1 cellular context compared by ENCODE assay signal in the genomic region with DNA sequence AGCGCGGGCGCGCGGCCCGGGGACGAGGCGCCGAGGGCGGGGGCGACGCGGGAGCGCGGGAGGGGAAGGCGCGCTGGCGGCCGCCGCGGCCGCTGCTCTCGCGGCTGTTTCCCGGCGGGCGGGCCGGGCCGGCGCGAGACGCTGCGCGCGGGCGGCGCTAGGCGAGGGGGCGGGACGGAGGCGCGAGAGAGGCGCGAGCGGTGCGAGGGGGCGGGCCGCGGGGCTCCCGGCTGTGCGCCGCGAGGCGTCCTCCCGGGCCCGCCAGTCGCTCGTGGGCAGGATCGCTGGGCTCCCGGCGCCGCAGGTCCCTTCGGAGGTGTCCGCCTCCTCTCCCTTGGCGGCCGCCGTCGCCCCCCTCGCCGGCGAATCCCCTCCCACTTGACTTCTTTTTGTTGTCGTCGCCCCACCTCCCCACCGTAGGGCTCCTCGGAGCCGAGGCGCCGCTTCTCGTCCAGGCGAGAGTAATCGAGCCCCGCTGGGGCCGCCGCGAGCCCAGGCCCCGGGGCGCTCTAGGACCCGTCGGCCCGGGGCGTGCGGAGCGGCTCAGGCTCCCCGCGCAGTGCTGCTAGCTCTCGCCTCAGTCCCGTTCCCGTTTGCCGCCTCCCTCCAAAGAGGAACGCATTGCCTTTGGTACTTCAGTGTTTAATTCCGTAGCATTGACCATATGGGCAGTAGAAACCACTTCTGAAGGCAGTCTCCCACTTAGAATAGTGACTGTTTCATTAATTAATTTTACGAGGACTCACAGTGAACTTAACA.
A peak's percentile ranks its signal among the peaks of the same experiment; 100 is the strongest.
TF ChIP-seq lines count a peak whose summit lies in the region.

A gene (minus strand): TSS at position 110 of the 759 bp plus-strand sequence. CDS start 330 bp downstream, outside the sequence.

TF ChIP-seq in HepG2, 621 proteins besides CTCF, POLR2A, EP300 and RAD21 (continued from another document and continues in another):
- TF ChIP-seq, protein P1, sequence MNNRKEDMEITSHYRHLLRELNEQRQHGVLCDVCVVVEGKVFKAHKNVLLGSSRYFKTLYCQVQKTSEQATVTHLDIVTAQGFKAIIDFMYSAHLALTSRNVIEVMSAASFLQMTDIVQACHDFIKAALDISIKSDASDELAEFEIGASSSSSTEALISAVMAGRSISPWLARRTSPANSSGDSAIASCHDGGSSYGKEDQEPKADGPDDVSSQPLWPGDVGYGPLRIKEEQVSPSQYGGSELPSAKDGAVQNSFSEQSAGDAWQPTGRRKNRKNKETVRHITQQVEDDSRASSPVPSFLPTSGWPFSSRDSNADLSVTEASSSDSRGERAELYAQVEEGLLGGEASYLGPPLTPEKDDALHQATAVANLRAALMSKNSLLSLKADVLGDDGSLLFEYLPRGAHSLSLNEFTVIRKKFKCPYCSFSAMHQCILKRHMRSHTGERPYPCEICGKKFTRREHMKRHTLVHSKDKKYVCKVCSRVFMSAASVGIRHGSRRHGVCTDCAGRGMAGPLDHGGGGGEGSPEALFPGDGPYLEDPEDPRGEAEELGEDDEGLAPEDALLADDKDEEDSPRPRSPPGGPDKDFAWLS (CRISPR knock-in tag; IDR thresholded peaks at IDR 0.05; ENCODE audit: borderline replicate concordance) = no peak
- TF ChIP-seq, protein P2, sequence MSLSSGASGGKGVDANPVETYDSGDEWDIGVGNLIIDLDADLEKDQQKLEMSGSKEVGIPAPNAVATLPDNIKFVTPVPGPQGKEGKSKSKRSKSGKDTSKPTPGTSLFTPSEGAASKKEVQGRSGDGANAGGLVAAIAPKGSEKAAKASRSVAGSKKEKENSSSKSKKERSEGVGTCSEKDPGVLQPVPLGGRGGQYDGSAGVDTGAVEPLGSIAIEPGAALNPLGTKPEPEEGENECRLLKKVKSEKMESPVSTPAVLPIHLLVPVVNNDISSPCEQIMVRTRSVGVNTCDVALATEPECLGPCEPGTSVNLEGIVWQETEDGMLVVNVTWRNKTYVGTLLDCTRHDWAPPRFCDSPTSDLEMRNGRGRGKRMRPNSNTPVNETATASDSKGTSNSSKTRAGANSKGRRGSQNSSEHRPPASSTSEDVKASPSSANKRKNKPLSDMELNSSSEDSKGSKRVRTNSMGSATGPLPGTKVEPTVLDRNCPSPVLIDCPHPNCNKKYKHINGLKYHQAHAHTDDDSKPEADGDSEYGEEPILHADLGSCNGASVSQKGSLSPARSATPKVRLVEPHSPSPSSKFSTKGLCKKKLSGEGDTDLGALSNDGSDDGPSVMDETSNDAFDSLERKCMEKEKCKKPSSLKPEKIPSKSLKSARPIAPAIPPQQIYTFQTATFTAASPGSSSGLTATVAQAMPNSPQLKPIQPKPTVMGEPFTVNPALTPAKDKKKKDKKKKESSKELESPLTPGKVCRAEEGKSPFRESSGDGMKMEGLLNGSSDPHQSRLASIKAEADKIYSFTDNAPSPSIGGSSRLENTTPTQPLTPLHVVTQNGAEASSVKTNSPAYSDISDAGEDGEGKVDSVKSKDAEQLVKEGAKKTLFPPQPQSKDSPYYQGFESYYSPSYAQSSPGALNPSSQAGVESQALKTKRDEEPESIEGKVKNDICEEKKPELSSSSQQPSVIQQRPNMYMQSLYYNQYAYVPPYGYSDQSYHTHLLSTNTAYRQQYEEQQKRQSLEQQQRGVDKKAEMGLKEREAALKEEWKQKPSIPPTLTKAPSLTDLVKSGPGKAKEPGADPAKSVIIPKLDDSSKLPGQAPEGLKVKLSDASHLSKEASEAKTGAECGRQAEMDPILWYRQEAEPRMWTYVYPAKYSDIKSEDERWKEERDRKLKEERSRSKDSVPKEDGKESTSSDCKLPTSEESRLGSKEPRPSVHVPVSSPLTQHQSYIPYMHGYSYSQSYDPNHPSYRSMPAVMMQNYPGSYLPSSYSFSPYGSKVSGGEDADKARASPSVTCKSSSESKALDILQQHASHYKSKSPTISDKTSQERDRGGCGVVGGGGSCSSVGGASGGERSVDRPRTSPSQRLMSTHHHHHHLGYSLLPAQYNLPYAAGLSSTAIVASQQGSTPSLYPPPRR (CRISPR knock-in tag; IDR thresholded peaks at IDR 0.05; ENCODE audit: borderline replicate concordance) = peak; percentile 72; the same call in 1 of the 2 replicates
- TF ChIP-seq CENPT (CRISPR knock-in tag; IDR thresholded peaks at IDR 0.05; ENCODE audit: low read depth) (no peak), ZMYM2 (CRISPR knock-in tag; IDR thresholded peaks at IDR 0.05) (peak; percentile 39; the same call in 1 of the 2 replicates), MTA1 (CRISPR knock-in tag; IDR thresholded peaks at IDR 0.05; ENCODE audit: borderline replicate concordance) (peak; percentile 92), ZNF563 (CRISPR knock-in tag; IDR thresholded peaks at IDR 0.05) (peak; percentile 90), MIXL1 (CRISPR knock-in tag; IDR thresholded peaks at IDR 0.05) (peak; percentile 60; the same call in 1 of the 2 replicates), KLF11 (CRISPR knock-in tag; IDR thresholded peaks at IDR 0.05) (0 out of 2 replicates have a peak, but pooled peaks have one; percentile 19), ZNF616 (CRISPR knock-in tag; IDR thresholded peaks at IDR 0.05; ENCODE audit: low read depth) (peak; percentile 38; the same call in 1 of the 2 replicates), NFYC (CRISPR knock-in tag; IDR thresholded peaks at IDR 0.05) (no peak), SATB2 (CRISPR knock-in tag; IDR thresholded peaks at IDR 0.05) (0 out of 2 replicates have a peak, but pooled peaks have one; percentile 49), SPEN (CRISPR knock-in tag; IDR thresholded peaks at IDR 0.05; ENCODE audit: low read depth) (peak; percentile 61), ZNF343 (CRISPR knock-in tag; IDR thresholded peaks at IDR 0.05) (peak; percentile 90; the same call in 1 of the 2 replicates), MED13 (CRISPR knock-in tag; IDR thresholded peaks at IDR 0.05) (peak; percentile 92), ZNF761 (CRISPR knock-in tag; conservative IDR thresholded peaks at IDR 0.05) (peak; percentile 92; the same call in 1 of the 2 replicates), HMG20B (CRISPR knock-in tag; conservative IDR thresholded peaks at IDR 0.05) (peak; percentile 50; the same call in 1 of the 2 replicates), NFKBIZ (CRISPR knock-in tag; IDR thresholded peaks at IDR 0.05) (peak; percentile 79; the same call in 1 of the 2 replicates), ZNF12 (CRISPR knock-in tag; IDR thresholded peaks at IDR 0.05) (peak; percentile 75), GLI4 (CRISPR knock-in tag; IDR thresholded peaks at IDR 0.05; ENCODE audit: borderline replicate concordance) (peak; percentile 63; the same call in 1 of the 2 replicates), ZSCAN12 (CRISPR knock-in tag; IDR thresholded peaks at IDR 0.05) (peak; percentile 47; the same call in 1 of the 2 replicates)
- TF ChIP-seq, protein P3, sequence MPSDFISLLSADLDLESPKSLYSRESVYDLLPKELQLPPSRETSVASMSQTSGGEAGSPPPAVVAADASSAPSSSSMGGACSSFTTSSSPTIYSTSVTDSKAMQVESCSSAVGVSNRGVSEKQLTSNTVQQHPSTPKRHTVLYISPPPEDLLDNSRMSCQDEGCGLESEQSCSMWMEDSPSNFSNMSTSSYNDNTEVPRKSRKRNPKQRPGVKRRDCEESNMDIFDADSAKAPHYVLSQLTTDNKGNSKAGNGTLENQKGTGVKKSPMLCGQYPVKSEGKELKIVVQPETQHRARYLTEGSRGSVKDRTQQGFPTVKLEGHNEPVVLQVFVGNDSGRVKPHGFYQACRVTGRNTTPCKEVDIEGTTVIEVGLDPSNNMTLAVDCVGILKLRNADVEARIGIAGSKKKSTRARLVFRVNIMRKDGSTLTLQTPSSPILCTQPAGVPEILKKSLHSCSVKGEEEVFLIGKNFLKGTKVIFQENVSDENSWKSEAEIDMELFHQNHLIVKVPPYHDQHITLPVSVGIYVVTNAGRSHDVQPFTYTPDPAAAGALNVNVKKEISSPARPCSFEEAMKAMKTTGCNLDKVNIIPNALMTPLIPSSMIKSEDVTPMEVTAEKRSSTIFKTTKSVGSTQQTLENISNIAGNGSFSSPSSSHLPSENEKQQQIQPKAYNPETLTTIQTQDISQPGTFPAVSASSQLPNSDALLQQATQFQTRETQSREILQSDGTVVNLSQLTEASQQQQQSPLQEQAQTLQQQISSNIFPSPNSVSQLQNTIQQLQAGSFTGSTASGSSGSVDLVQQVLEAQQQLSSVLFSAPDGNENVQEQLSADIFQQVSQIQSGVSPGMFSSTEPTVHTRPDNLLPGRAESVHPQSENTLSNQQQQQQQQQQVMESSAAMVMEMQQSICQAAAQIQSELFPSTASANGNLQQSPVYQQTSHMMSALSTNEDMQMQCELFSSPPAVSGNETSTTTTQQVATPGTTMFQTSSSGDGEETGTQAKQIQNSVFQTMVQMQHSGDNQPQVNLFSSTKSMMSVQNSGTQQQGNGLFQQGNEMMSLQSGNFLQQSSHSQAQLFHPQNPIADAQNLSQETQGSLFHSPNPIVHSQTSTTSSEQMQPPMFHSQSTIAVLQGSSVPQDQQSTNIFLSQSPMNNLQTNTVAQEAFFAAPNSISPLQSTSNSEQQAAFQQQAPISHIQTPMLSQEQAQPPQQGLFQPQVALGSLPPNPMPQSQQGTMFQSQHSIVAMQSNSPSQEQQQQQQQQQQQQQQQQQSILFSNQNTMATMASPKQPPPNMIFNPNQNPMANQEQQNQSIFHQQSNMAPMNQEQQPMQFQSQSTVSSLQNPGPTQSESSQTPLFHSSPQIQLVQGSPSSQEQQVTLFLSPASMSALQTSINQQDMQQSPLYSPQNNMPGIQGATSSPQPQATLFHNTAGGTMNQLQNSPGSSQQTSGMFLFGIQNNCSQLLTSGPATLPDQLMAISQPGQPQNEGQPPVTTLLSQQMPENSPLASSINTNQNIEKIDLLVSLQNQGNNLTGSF (CRISPR knock-in tag; IDR thresholded peaks at IDR 0.05) = peak; percentile 77; the same call in 1 of the 2 replicates
- TF ChIP-seq, protein P4, sequence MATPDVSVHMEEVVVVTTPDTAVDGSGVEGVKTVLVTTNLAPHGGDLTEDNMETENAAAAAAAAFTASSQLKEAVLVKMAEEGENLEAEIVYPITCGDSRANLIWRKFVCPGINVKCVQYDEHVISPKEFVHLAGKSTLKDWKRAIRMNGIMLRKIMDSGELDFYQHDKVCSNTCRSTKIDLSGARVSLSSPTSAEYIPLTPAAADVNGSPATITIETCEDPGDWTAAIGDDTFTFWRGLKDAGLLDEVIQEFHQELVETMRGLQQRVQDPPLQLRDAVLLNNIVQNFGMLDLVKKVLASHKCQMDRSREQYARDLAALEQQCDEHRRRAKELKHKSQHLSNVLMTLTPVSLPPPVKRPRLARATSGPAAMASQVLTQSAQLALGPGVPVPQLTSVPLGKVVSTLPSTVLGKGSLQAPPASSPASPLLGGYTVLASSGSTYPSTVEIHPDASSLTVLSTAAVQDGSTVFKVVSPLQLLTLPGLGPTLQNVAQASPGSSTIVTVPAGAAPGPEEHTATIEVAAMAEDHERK (CRISPR knock-in tag; IDR thresholded peaks at IDR 0.05; ENCODE audit: low read depth) = peak; percentile 70
- TF ChIP-seq, protein P5, sequence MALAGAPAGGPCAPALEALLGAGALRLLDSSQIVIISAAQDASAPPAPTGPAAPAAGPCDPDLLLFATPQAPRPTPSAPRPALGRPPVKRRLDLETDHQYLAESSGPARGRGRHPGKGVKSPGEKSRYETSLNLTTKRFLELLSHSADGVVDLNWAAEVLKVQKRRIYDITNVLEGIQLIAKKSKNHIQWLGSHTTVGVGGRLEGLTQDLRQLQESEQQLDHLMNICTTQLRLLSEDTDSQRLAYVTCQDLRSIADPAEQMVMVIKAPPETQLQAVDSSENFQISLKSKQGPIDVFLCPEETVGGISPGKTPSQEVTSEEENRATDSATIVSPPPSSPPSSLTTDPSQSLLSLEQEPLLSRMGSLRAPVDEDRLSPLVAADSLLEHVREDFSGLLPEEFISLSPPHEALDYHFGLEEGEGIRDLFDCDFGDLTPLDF (CRISPR knock-in tag; IDR thresholded peaks at IDR 0.05) = peak; percentile 69
- TF ChIP-seq, protein P6, sequence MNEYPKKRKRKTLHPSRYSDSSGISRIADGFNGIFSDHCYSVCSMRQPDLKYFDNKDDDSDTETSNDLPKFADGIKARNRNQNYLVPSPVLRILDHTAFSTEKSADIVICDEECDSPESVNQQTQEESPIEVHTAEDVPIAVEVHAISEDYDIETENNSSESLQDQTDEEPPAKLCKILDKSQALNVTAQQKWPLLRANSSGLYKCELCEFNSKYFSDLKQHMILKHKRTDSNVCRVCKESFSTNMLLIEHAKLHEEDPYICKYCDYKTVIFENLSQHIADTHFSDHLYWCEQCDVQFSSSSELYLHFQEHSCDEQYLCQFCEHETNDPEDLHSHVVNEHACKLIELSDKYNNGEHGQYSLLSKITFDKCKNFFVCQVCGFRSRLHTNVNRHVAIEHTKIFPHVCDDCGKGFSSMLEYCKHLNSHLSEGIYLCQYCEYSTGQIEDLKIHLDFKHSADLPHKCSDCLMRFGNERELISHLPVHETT (CRISPR knock-in tag; conservative IDR thresholded peaks at IDR 0.05) = peak; percentile 90; the same call in 1 of the 2 replicates
- TF ChIP-seq, protein P7, sequence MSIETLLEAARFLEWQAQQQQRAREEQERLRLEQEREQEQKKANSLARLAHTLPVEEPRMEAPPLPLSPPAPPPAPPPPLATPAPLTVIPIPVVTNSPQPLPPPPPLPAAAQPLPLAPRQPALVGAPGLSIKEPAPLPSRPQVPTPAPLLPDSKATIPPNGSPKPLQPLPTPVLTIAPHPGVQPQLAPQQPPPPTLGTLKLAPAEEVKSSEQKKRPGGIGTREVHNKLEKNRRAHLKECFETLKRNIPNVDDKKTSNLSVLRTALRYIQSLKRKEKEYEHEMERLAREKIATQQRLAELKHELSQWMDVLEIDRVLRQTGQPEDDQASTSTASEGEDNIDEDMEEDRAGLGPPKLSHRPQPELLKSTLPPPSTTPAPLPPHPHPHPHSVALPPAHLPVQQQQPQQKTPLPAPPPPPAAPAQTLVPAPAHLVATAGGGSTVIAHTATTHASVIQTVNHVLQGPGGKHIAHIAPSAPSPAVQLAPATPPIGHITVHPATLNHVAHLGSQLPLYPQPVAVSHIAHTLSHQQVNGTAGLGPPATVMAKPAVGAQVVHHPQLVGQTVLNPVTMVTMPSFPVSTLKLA (IDR thresholded peaks at IDR 0.05) = peak; percentile 29; the same call in 1 of the 2 replicates
- TF ChIP-seq, protein P8, sequence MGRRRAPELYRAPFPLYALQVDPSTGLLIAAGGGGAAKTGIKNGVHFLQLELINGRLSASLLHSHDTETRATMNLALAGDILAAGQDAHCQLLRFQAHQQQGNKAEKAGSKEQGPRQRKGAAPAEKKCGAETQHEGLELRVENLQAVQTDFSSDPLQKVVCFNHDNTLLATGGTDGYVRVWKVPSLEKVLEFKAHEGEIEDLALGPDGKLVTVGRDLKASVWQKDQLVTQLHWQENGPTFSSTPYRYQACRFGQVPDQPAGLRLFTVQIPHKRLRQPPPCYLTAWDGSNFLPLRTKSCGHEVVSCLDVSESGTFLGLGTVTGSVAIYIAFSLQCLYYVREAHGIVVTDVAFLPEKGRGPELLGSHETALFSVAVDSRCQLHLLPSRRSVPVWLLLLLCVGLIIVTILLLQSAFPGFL (CRISPR knock-in tag; IDR thresholded peaks at IDR 0.05) = 0 out of 2 replicates have a peak, but pooled peaks have one; percentile 37
- TF ChIP-seq, protein P9, sequence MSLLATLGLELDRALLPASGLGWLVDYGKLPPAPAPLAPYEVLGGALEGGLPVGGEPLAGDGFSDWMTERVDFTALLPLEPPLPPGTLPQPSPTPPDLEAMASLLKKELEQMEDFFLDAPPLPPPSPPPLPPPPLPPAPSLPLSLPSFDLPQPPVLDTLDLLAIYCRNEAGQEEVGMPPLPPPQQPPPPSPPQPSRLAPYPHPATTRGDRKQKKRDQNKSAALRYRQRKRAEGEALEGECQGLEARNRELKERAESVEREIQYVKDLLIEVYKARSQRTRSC (CRISPR knock-in tag; IDR thresholded peaks at IDR 0.05; ENCODE audit: low read depth) = no peak
- TF ChIP-seq, protein P10, sequence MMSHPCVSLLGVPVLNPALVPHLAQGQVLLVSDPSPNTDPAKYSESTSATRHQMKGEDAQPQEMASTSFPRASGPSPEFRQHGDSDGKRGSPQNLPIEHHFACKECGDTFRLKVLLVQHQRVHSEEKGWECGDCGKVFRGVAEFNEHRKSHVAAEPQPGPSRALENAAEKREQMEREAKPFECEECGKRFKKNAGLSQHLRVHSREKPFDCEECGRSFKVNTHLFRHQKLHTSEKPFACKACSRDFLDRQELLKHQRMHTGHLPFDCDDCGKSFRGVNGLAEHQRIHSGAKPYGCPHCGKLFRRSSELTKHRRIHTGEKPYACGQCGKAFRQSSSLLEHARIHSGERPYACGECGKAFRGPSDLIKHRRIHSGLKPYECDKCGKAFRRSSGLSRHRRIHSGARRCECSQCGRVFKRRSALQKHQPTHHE (CRISPR knock-in tag; IDR thresholded peaks at IDR 0.05; ENCODE audit: borderline replicate concordance) = peak; percentile 88
